Comparison of ENCODE assay signal across 21 cellular contexts in the genomic region with DNA sequence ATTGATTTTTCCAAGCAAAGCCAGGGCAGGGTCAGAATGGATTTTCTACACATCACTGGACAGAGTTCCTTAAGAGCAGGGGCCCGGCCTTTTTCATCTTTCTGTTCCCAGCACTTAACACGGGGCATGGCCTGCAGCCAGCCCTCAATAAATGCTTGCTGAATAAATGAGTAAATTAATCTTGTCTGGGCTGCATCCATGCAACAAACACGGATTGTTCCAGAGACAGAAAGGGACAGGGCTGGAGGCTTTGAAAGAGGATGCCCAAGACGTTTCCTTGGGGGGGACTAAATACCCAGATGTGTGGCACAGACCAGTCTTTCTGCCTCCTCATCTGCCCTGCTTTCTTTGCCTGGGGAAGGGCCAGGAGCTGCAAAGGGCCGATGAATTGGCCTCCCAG. TPM values are rescaled to one million over a fixed set of nuclear protein-coding genes. Genes with fewer than 3 reads are reported as not detected.
DNase-seq lines count a peak whose midpoint lies in the region; ATAC-seq, FAIRE-seq and TF ChIP-seq lines count a peak whose summit lies in the region.
"Had no signal": no experiment of that assay in that cellular context is flagged by ENCODE, and none has a peak within 500 bp of the region (broad histone marks: within the 10 kb centered on the region; RNA-seq: fewer than 3 reads in every experiment).

No MANE protein-coding gene starts in this region.

- peaks cover 43 to 86% (median 75%) of the 10 kb centered on the region in 11 experiments for H3K27me3 ChIP-seq in BLaER1 treated with 17β-estradiol and CSF1 and Interleukin-3, amounts not matched to agents 10 nM and 100 nM
- peaks cover 17% of the 10 kb centered on the region for H3K27me3 ChIP-seq in suprapubic skin
- H3K27me3 ChIP-seq: MG63 had no signal

- peaks cover 0 to 34% (median 12%) of the 10 kb centered on the region in 11 experiments; a peak in 7 of 22 replicates for H4K20me1 ChIP-seq in BLaER1 treated with 17β-estradiol and CSF1 and Interleukin-3, amounts not matched to agents 10 nM and 100 nM

- no peaks in the 10 kb centered on the region for H3K9me3 ChIP-seq in BLaER1 treated with 17β-estradiol and CSF1 and Interleukin-3, amounts not matched to agents 10 nM and 100 nM (replicated peaks in 1 of 11)
- H3K9me3 ChIP-seq in kidney (ENCODE audit: control insufficient read depth in 1 of 2, low read length in 2 of 2) (no peaks in the 10 kb centered on the region), suprapubic skin (no peaks in the 10 kb centered on the region)
- H3K9me3 ChIP-seq: MG63, SK-N-SH had no signal

- ATAC-seq in HG02759 (IDR thresholded peaks at IDR 0.05; ENCODE audit: unreplicated experiment) (no peak), left colon (no peak)

- peaks cover 0 to 81% (median 32%) of the 10 kb centered on the region in 10 experiments; a peak in 15 of 20 replicates for H3K4me1 ChIP-seq in BLaER1 treated with 17β-estradiol and CSF1 and Interleukin-3, amounts not matched to agents 10 nM and 100 nM
- H3K4me1 ChIP-seq in kidney (ENCODE audit: control insufficient read depth in 1 of 2, insufficient read depth in 1 of 2, low read depth in 1 of 2, low read length in 2 of 2) (no peaks in the 10 kb centered on the region), suprapubic skin (no peaks in the 10 kb centered on the region)

- TF ChIP-seq POLR2A in suprapubic skin (IDR thresholded peaks at IDR 0.05) = no peak

- H3K9ac ChIP-seq in BLaER1 treated with 17β-estradiol and CSF1 and Interleukin-3, amounts not matched to agents 10 nM and 100 nM = no peak overlapping the region
- H3K9ac ChIP-seq in kidney (ENCODE audit: low read length in 2 of 2) = no peak overlapping the region
- H3K9ac ChIP-seq: SK-N-SH had no signal

- 33% methylated on average over 5 of the region's 5 CpGs for WGBS in suprapubic skin

- H3K36me3 ChIP-seq in BLaER1 treated with 17β-estradiol and CSF1 and Interleukin-3, amounts not matched to agents 10 nM and 100 nM = no peaks in the 10 kb centered on the region
- H3K36me3 ChIP-seq in kidney (ENCODE audit: control insufficient read depth in 1 of 2, insufficient read depth in 2 of 2, low read length in 2 of 2) = no peaks in the 10 kb centered on the region
- H3K36me3 ChIP-seq in suprapubic skin = no peaks in the 10 kb centered on the region

- DNase-seq in cerebellar cortex (ENCODE audit: low spot score) (peak; percentile 3), kidney (peak; percentile 20), retina (peak; percentile 66), NCI-H82 (lab: John Stamatoyannopoulos, UW) (no peak), suprapubic skin (ENCODE audit: low spot score in 2 of 2) (no peak), left colon (no peak)
- DNase-seq: HCEC 1CT, MG63, NCI-H1048, NCI-H1436, NCI-H2029 treated with DMSO at 0.1 percent for 48 hours, NCI-H446, NCI-H526 treated with DMSO at 0.1 percent for 48 hours, OCI-M1, SHP77 treated with DMSO at 0.1 percent for 48 hours, SK-N-SH had no signal

- intact Hi-C loops in kidney (cut with DNase I) (no loop called here), left colon (cut with DNase I, micrococcal nuclease) (no loop called here)

- no peak for FAIRE-seq in kidney (lab: Jason Lieb, UNC)
- FAIRE-seq: A204.1 had no signal

- no peak overlapping the region for H3K4me3 ChIP-seq in BLaER1 treated with 17β-estradiol and CSF1 and Interleukin-3, amounts not matched to agents 10 nM and 100 nM
- no peak overlapping the region for H3K4me3 ChIP-seq in kidney (ENCODE audit: low read length in 2 of 2)
- no peak overlapping the region for H3K4me3 ChIP-seq in suprapubic skin
- H3K4me3 ChIP-seq: MG63 had no signal

- H3K4me2 ChIP-seq in BLaER1 treated with 17β-estradiol and CSF1 and Interleukin-3, amounts not matched to agents 10 nM and 100 nM = peak overlapping the region in 8 of 11 experiments; percentile 35 to 71 (median 52); a peak in 13 of 22 replicates
- H3K4me2 ChIP-seq: SK-N-SH had no signal

- TF ChIP-seq EP300 in suprapubic skin (IDR thresholded peaks at IDR 0.05) = no peak

- H3K27ac ChIP-seq in BLaER1 treated with 17β-estradiol and CSF1 and Interleukin-3, amounts not matched to agents 10 nM and 100 nM = no peak overlapping the region
- H3K27ac ChIP-seq in kidney (ENCODE audit: low read depth in 2 of 2, low read length in 2 of 2) = no peak overlapping the region
- H3K27ac ChIP-seq in suprapubic skin = no peak overlapping the region

- TF ChIP-seq CTCF in kidney (IDR thresholded peaks at IDR 0.05; ENCODE audit: borderline replicate concordance, extremely low read depth, insufficient read depth) (no peak), suprapubic skin (IDR thresholded peaks at IDR 0.05) (no peak)

RNA-seq across cellular contexts. Expression of gene SHISAL1, which starts 40.4 kb away (rescaled TPM):
- total RNA-seq in kidney (1.1 TPM), suprapubic skin (under 1 TPM; 0.17 to 0.89 (median 0.22) TPM), left colon (1 to 10 TPM in 1 of 2 donors, under 1 TPM in 1; 0.27 to 8.6 TPM)
- 0.04 TPM for polyA plus RNA-seq in kidney (ENCODE audit: insufficient read depth, low read depth, low replicate concordance)
- total RNA-seq: CD8-positive, alpha-beta memory T cell had no signal
- polyA plus RNA-seq: CD8-positive, alpha-beta memory T cell; IgD-negative memory B cell had no signal

Comparison
In these comparisons a context has a peak if more than half of its experiments do, and no peak if none do; other contexts are left out.
1. DNase-seq: peak in cerebellar cortex (single experiment), kidney (single experiment) and retina (single experiment); none in NCI-H82 (single experiment), suprapubic skin (0 of 2) and left colon (0 of 2).